In the genomic region with DNA sequence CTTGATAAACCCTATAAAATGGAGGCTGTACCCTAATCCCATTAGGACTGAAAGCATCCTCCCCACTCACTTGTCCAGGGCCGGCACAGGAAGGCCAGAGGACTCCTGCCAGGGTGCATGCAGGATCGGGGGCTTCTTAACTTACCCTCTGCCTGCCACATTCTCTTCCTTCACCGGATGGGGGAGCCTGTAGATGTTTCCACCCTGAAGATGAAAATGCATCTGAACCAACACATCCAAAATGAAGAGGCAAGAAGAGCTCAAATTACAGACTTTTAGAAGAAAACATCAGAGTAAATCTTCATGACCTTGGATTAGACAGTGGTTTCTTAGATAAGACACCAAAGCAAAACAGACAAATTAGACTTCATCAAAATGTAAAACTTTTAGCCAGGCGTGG, we compare ENCODE assay signal across 11 cellular contexts. TPM values are rescaled to one million over a fixed set of nuclear protein-coding genes. Genes with fewer than 3 reads are reported as not detected.
DNase-seq lines count a peak whose midpoint lies in the region; ATAC-seq and TF ChIP-seq lines count a peak whose summit lies in the region.
"Had no signal": no experiment of that assay in that cellular context is flagged by ENCODE, and none has a peak within 500 bp of the region (broad histone marks: within the 10 kb centered on the region; RNA-seq: fewer than 3 reads in every experiment).

No MANE protein-coding gene starts in this region.

- no peaks in the 10 kb centered on the region for H3K27me3 ChIP-seq in neural progenitor cell

- ATAC-seq in HG03045 (IDR thresholded peaks at IDR 0.05; ENCODE audit: unreplicated experiment) (no peak), HG02571 (IDR thresholded peaks at IDR 0.05; ENCODE audit: unreplicated experiment) (no peak)

- no peak overlapping the region for H3K4me2 ChIP-seq in neural progenitor cell

- H3K4me1 ChIP-seq in neural progenitor cell, result no peaks in the 10 kb centered on the region

- no peak overlapping the region for H3K4me3 ChIP-seq in cardiac fibroblast (replicated peaks in 1 of 2; ENCODE audit: low read depth in 2 of 2, low read length in 2 of 2)
- no peak overlapping the region for H3K4me3 ChIP-seq in neural progenitor cell

- H3K27ac ChIP-seq in neural progenitor cell, result no peak overlapping the region

- no peaks in the 10 kb centered on the region for H4K20me1 ChIP-seq in neural progenitor cell (ENCODE audit: low read depth)

- H2AFZ ChIP-seq in neural progenitor cell (replicated peaks), result no peak overlapping the region

- peaks cover 3% of the 10 kb centered on the region for H3K27me3 Mint-ChIP-seq in neural progenitor cell (ENCODE audit: insufficient read depth, low read depth)

- H3K79me2 ChIP-seq in neural progenitor cell (ENCODE audit: low read depth), result no peaks in the 10 kb centered on the region

- H3K9me3 Mint-ChIP-seq in neural progenitor cell, result no peaks in the 10 kb centered on the region

- no peaks in the 10 kb centered on the region for H3F3A ChIP-seq in neural progenitor cell (ENCODE audit: low read depth)

- H3K36me3 Mint-ChIP-seq in neural progenitor cell, result no peaks in the 10 kb centered on the region

- H3K9me3 ChIP-seq in neural progenitor cell (ENCODE audit: low read depth), result no peaks in the 10 kb centered on the region

- H3K36me3 ChIP-seq in neural progenitor cell, result no peaks in the 10 kb centered on the region

- peaks cover 4% of the 10 kb centered on the region for H3K4me1 Mint-ChIP-seq in neural progenitor cell

- no peak overlapping the region for H3K4me3 Mint-ChIP-seq in neural progenitor cell

- H3K9ac ChIP-seq in neural progenitor cell, result no peak overlapping the region

- no peak overlapping the region for H3K27ac Mint-ChIP-seq in neural progenitor cell

- TF ChIP-seq CTCF in cardiac fibroblast (IDR thresholded peaks at IDR 0.05; ENCODE audit: low read depth, low read length), result peak; percentile 41
- TF ChIP-seq CTCF in neural progenitor cell (IDR thresholded peaks at IDR 0.05), result peak; percentile 48

- DNase-seq in ELR (ENCODE audit: low read depth), result peak; percentile 51
- DNase-seq in M059J (ENCODE audit: low read depth), result peak; percentile 37
- peak; percentile 53 to 66 for DNase-seq in cardiac fibroblast (ENCODE audit: low read depth in 2 of 2)
- peak; percentile 59 for DNase-seq in neural progenitor cell (ENCODE audit: low spot score)
- no peak for DNase-seq in DMS79 (lab: John Stamatoyannopoulos, UW)
- DNase-seq in NCI-H1694 treated with DMSO at 0.1 percent for 48 hours (lab: John Stamatoyannopoulos, UW), result no peak
- DNase-seq: activated T-cell treated with anti-CD3 and anti-CD28 coated beads, Interleukin-2, amount 50 U/mL, for 48 hours; NK-92 treated with Interleukin-12 subunit alpha and Interleukin-12 subunit beta, amount 100 ng/mL, for 24 hours; stimulated activated CD4-positive, alpha-beta T cell treated with anti-CD3 and anti-CD28 coated beads, Interleukin-15, amount 100 ng/mL, for 24 hours had no signal

RNA-seq across cellular contexts. Expression of gene NAPA, which starts 25.9 kb away (rescaled TPM):
- total RNA-seq in M059J (2014; rRNA removed; shearing (Covaris generic)), result 211 and 268 TPM in 2 replicates
- 30.2 and 44.9 TPM in 2 replicates for total RNA-seq in neural progenitor cell (ENCODE audit: low replicate concordance)

RNA-seq across cellular contexts. Expression of gene ZNF541, which starts 32.2 kb away (rescaled TPM):
- total RNA-seq in M059J (2014; rRNA removed; shearing (Covaris generic)), result 0.27 TPM in 1 of 2 replicates, not detected in the other
- not detected in 2 replicates for total RNA-seq in neural progenitor cell (ENCODE audit: low replicate concordance)

RNA-seq across cellular contexts. Expression of gene KPTN, which starts 56.7 kb away (rescaled TPM):
- 3.4 and 11.1 TPM in 2 replicates for total RNA-seq in M059J (2014; rRNA removed; shearing (Covaris generic))
- total RNA-seq in neural progenitor cell (ENCODE audit: low replicate concordance), result 17.8 and 18.1 TPM in 2 replicates

Comparison
In these comparisons a context has a peak if more than half of its experiments do, and no peak if none do; other contexts are left out.
1. DNase-seq: peak in ELR (single experiment), M059J (single experiment), cardiac fibroblast (2 of 2) and neural progenitor cell (single experiment); none in DMS79 (single experiment) and NCI-H1694 treated with DMSO at 0.1 percent for 48 hours (single experiment).